Comparison of ENCODE assay signal across 8 cellular contexts in the genomic region with DNA sequence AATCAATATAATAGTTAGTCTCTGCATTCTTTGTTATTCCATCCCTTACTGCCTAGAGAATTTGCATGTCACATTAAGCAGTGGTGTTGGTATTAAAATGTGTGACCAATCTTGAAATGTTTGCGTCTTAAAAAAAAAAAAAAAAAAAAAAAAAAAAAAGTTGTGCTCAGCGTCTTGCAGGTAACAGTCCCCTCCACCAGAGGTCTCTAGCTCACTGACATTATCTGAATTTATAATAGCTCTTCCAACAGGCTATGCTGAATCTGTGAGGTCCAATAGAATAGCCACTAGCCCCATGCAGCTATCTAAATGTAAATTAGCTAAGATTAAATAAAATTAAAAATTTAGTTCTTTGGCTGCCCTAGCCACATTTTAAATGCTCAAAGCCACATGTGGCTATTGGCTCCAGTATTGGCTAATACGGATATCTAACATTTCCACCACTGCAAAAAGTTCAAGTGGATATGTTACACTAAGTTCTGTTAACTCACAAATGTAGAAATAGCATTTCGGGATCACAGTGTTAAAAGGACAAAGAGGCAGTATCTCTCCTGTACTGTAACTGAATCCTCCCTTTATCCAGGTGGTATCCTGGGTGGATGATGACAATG. TPM values are rescaled to one million over a fixed set of nuclear protein-coding genes. Genes with fewer than 3 reads are reported as not detected.
DNase-seq lines count a peak whose midpoint lies in the region; ATAC-seq and TF ChIP-seq lines count a peak whose summit lies in the region.

No MANE protein-coding gene starts in this region.

- TF ChIP-seq CTCF in upper lobe of right lung (IDR thresholded peaks at IDR 0.05): peak; percentile 67

- peak; percentile 25 for DNase-seq in G401 (ENCODE audit: low spot score)
- DNase-seq in NCI-H2171 (lab: John Stamatoyannopoulos, UW): peak; percentile 57
- peak; percentile 50 for DNase-seq in amniotic epithelial cell (ENCODE audit: low read depth)
- DNase-seq in iPS-NIHi7 (ENCODE audit: extremely low spot score): peak; percentile 55
- no peak for DNase-seq in upper lobe of right lung
- no peak for DNase-seq in T1000 (lab: John Stamatoyannopoulos, UW)

- no peaks in the 10 kb centered on the region for H3K4me1 ChIP-seq in upper lobe of right lung

- no peak overlapping the region for H3K27ac ChIP-seq in upper lobe of right lung

- no peaks in the 10 kb centered on the region for H3K9me3 ChIP-seq in upper lobe of right lung

- intact Hi-C loops in upper lobe of right lung (cut with DNase I): no loop called here

- H3K4me3 ChIP-seq in upper lobe of right lung: no peak overlapping the region

- H3K27me3 ChIP-seq in upper lobe of right lung: no peaks in the 10 kb centered on the region

- ATAC-seq in HG02884 (IDR thresholded peaks at IDR 0.05; ENCODE audit: unreplicated experiment) (peak; percentile 47), upper lobe of right lung (peak; percentile 86), GM18870 (IDR thresholded peaks at IDR 0.05; ENCODE audit: unreplicated experiment) (no peak)

- in situ Hi-C loops in G401 (cut with HindIII; ENCODE audit: low sequenced_read_pairs): no loop called here

- H3K36me3 ChIP-seq in upper lobe of right lung: no peaks in the 10 kb centered on the region

RNA-seq across cellular contexts. Expression of a gene that starts 28.7 kb away (rescaled TPM):
- not detected in 2 replicates for total RNA-seq in G401 (2014; rRNA removed; shearing (Covaris generic))
- 0.43 TPM for total RNA-seq in upper lobe of right lung

RNA-seq across cellular contexts. Expression of a gene that starts 33.7 kb away (rescaled TPM):
- total RNA-seq in G401 (2014; rRNA removed; shearing (Covaris generic)): not detected in 2 replicates
- total RNA-seq in upper lobe of right lung: 177 TPM

Comparison
In these comparisons a context has a peak if more than half of its experiments do, and no peak if none do; other contexts are left out.
1. DNase-seq: peak in G401 (single experiment), NCI-H2171 (single experiment), amniotic epithelial cell (single experiment) and iPS-NIHi7 (single experiment); none in upper lobe of right lung (single experiment) and T1000 (single experiment).
2. RNA of a gene that starts 33.7 kb away (total RNA-seq): 177 TPM in upper lobe of right lung (single experiment); not detected in G401; every median in the first group is over 100 times any median in the second.